17 cellular contexts compared by ENCODE assay signal in the genomic region with DNA sequence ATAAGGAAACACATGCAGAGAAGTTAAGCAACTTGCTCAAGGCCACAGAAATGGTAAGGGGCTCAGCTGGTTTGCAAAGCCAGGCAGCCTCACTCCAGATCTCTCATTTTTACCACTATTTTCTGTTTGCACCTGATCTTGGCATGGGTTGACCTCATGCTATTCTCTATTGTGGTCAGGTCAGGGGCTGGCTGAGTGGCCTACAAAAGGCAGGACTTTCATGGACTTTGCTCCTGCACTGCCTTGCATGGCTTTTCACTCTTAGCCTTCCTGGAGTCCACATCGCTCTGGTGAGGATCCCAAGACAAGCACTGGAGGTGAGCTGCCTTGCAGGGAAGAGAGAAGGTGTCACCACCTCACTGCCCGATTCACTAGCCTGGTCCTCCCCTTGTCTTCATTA. TPM values are rescaled to one million over a fixed set of nuclear protein-coding genes. Genes with fewer than 3 reads are reported as not detected.
DNase-seq lines count a peak whose midpoint lies in the region; ATAC-seq and TF ChIP-seq lines count a peak whose summit lies in the region.
"Had no signal": no experiment of that assay in that cellular context is flagged by ENCODE, and none has a peak within 500 bp of the region (broad histone marks: within the 10 kb centered on the region; RNA-seq: fewer than 3 reads in every experiment).

No MANE protein-coding gene starts in this region.

- peaks cover 6 to 10% (median 8%) of the 10 kb centered on the region in 3 donors for H3K27me3 Mint-ChIP-seq in CD14-positive monocyte (ENCODE audit: low read depth in 3 of 3)

- no peak for TF ChIP-seq EP300 in sigmoid colon (IDR thresholded peaks at IDR 0.05)

- DNase-seq in CD14-positive monocyte (ENCODE audit: low spot score) (peak; percentile 1), NCI-H146 treated with DMSO at 0.1 percent for 48 hours (lab: John Stamatoyannopoulos, UW; ENCODE audit: unreplicated experiment) (peak; percentile 7), left lobe of liver (ENCODE audit: low spot score) (peak; percentile 7), sigmoid colon (peak; percentile 21)
- no peak for DNase-seq in activated CD4-positive, CD25-positive, alpha-beta regulatory T cell (lab: John Stamatoyannopoulos, UW)
- no peak for DNase-seq in NK-92 treated with Interleukin-12 subunit alpha and Interleukin-12 subunit beta, amount 100 ng/mL, for 24 hours (lab: John Stamatoyannopoulos, UW)
- DNase-seq: ACHN; Calu3; CD4-positive, alpha-beta T cell; DMS 273 treated with DMSO at 0.1 percent for 48 hours; H7 had no signal

- H3K9me3 Mint-ChIP-seq in CD14-positive monocyte, result no peaks in the 10 kb centered on the region
- H3K9me3 Mint-ChIP-seq: CD4-positive, alpha-beta T cell; GM23338 had no signal

- H3K4me1 ChIP-seq in sigmoid colon, result no peaks in the 10 kb centered on the region
- H3K4me1 ChIP-seq: BLaER1 treated with 17β-estradiol and CSF1 and Interleukin-3, amounts not matched to agents 10 nM and 100 nM had no signal

- H3K4me1 Mint-ChIP-seq in CD14-positive monocyte, result no peaks in the 10 kb centered on the region
- H3K4me1 Mint-ChIP-seq: GM23338 had no signal

- H3K27ac ChIP-seq in sigmoid colon, result no peak overlapping the region
- H3K27ac ChIP-seq: BLaER1 treated with 17β-estradiol and CSF1 and Interleukin-3, amounts not matched to agents 10 nM and 100 nM had no signal

- no peak overlapping the region for H3K4me3 ChIP-seq in sigmoid colon
- H3K4me3 ChIP-seq: BLaER1 treated with 17β-estradiol and CSF1 and Interleukin-3, amounts not matched to agents 10 nM and 100 nM; GM12878; GM23338 had no signal

- H3K36me3 ChIP-seq in sigmoid colon, result no peaks in the 10 kb centered on the region
- H3K36me3 ChIP-seq: BLaER1 treated with 17β-estradiol and CSF1 and Interleukin-3, amounts not matched to agents 10 nM and 100 nM had no signal

- 59 to 85% methylated on average over 2 of the region's 2 CpGs for WGBS in sigmoid colon, 2 donors

- H3K9me3 ChIP-seq in sigmoid colon, result no peaks in the 10 kb centered on the region
- H3K9me3 ChIP-seq: BLaER1 treated with 17β-estradiol and CSF1 and Interleukin-3, amounts not matched to agents 10 nM and 100 nM had no signal

- no peak for TF ChIP-seq POLR2A in sigmoid colon (IDR thresholded peaks at IDR 0.05)

- no peak overlapping the region for H3K4me3 Mint-ChIP-seq in CD14-positive monocyte
- H3K4me3 Mint-ChIP-seq: CD4-positive, alpha-beta T cell; GM23338 had no signal

- ATAC-seq in left lobe of liver, result peak; percentile 20
- no peak for ATAC-seq in HG02970 (IDR thresholded peaks at IDR 0.05; ENCODE audit: low FRiP score, unreplicated experiment)
- ATAC-seq: GM12878, GM23338 had no signal

- H3K36me3 Mint-ChIP-seq in CD14-positive monocyte, result no peaks in the 10 kb centered on the region

- TF ChIP-seq CTCF in CD14-positive monocyte (IDR thresholded peaks at IDR 0.05) (no peak), sigmoid colon (IDR thresholded peaks at IDR 0.05) (no peak)

- H3K27ac Mint-ChIP-seq in CD14-positive monocyte, result no peak overlapping the region
- H3K27ac Mint-ChIP-seq: CD4-positive, alpha-beta T cell; GM23338 had no signal

- peaks cover 0 to 24% (median 0%) of the 10 kb centered on the region in 3 donors for H3K27me3 ChIP-seq in sigmoid colon
- H3K27me3 ChIP-seq: BLaER1 treated with 17β-estradiol and CSF1 and Interleukin-3, amounts not matched to agents 10 nM and 100 nM had no signal

- intact Hi-C loops in CD14-positive monocyte (cut with micrococcal nuclease), result no loop called here
- intact Hi-C loops in sigmoid colon (cut with DNase I), result no loop called here

RNA-seq across cellular contexts. Expression of a gene that starts 56.8 kb away (rescaled TPM):
- polyA plus RNA-seq in CD14-positive monocyte (100 to 1,000 TPM; 270 to 447 TPM), sigmoid colon (1 to 10 TPM; 3.9 to 4.2 (median 3.9) TPM)
- total RNA-seq in left lobe of liver (4.3 TPM), sigmoid colon (1 to 10 TPM; 7.5 to 9.1 (median 8.6) TPM)
- total RNA-seq: A172, Calu3, Daoy, GM23338 had no signal
- polyA plus RNA-seq: GM12878, GM23338 had no signal

Comparison
In these comparisons a context has a peak if more than half of its experiments do, and no peak if none do; other contexts are left out.
1. DNase-seq: peak in CD14-positive monocyte (single experiment), NCI-H146 treated with DMSO at 0.1 percent for 48 hours (single experiment), left lobe of liver (single experiment) and sigmoid colon (single experiment); none in activated CD4-positive, CD25-positive, alpha-beta regulatory T cell (0 of 4) and NK-92 treated with Interleukin-12 subunit alpha and Interleukin-12 subunit beta, amount 100 ng/mL, for 24 hours (single experiment).